Comparison of ENCODE assay signal across 8 cellular contexts in the genomic region with DNA sequence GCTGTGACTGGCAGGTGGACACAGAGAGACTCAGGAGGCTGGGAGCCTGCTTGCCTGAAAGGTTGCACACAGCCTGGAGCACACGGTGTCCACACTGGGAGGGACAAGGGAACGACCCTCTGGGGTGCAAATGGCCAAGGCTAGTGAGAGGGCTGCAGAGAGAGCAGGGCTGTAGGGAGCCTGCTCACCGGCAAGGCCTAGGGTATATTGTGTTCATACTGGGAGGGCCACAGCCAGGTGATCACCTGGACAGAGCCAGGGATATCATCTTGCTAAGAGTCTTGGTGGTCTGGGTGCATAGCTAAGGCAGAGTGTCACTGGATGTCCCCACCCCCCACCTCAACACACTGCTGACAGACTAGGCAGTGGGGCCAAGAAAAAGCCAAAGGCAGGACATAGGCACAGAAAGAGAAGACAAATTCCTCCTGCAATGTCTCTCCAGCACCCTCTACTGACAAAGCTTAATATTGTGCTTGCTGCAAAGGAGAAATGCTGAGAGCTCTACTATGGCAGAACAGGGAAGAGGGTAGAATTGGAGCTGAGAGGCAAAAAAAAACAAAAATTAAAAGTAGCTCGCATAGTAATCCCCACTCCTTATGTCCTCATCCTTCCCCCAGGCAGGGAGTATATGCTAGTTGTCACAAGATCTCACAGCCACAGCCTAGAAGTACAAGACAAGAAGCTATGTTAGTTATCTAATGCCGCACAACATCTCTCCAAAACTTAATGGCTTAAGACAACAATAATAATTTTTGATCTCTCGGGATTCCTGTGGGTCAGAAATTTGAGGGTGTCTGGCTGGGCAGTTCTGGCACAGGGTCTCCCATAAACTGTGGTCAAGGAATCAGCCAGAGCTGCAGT. TPM values are rescaled to one million over a fixed set of nuclear protein-coding genes. Genes with fewer than 3 reads are reported as not detected.
DNase-seq lines count a peak whose midpoint lies in the region; ATAC-seq, FAIRE-seq and TF ChIP-seq lines count a peak whose summit lies in the region.

No MANE protein-coding gene starts in this region.

- H3K36me3 Mint-ChIP-seq in chondrocyte (ENCODE audit: low read depth): no peaks in the 10 kb centered on the region

- no peak for TF ChIP-seq POLR2A in thyroid gland (IDR thresholded peaks at IDR 0.05)

- H3K4me2 ChIP-seq in PC-3 (ENCODE audit: low read length): no peak overlapping the region

- intact Hi-C loops in PC-3 (cut with micrococcal nuclease): loop anchor here (1.0 kb wide), 4 partner anchors 150 to 239 kb away; no protein-coding TSS in a partner anchor
- intact Hi-C loops in thyroid gland (cut with DNase I): loop anchor here (5.0 to 10.0 kb wide), 3 partner anchors 149 to 298 kb away; partner anchors contain the start of gene TRIL

- TF ChIP-seq CTCF in BJ (IDR thresholded peaks at IDR 0.05; ENCODE audit: insufficient read depth, low read depth, low read length): peak; percentile 85
- TF ChIP-seq CTCF in PC-3 (conservative IDR thresholded peaks at IDR 0.05; ENCODE audit: low read depth, low read length): peak; percentile 82
- TF ChIP-seq CTCF in chondrocyte (IDR thresholded peaks at IDR 0.05): peak; percentile 89
- peak; percentile 78 to 96 (median 91) for TF ChIP-seq CTCF in thyroid gland (IDR thresholded peaks at IDR 0.05)

- H3K4me3 Mint-ChIP-seq in chondrocyte (ENCODE audit: unreplicated experiment): no peak overlapping the region

- H3K27ac Mint-ChIP-seq in chondrocyte (ENCODE audit: unreplicated experiment): no peak overlapping the region

- BruUV-seq in PC-3 (replicated peaks; lab: Mats Ljungman, UMichigan): no TSS peak

- POLR2A ChIA-PET in BJ (lab: Charles Lee) (interaction anchor here (0.6 kb wide), 1 partner anchor 185 kb away, joined by 3 read pairs; no protein-coding TSS in a partner anchor), PC-3 (lab: Charles Lee; ENCODE audit: unreplicated experiment) (interaction anchor here (0.6 to 1.0 kb wide), 4 partner anchors 84 to 237 kb away, joined by 3 to 5 read pairs (median 4); no protein-coding TSS in a partner anchor)

- H2AFZ ChIP-seq in PC-3 (ENCODE audit: low read length): no peak overlapping the region

- no peaks in the 10 kb centered on the region for H3K79me2 ChIP-seq in PC-3 (ENCODE audit: low read length)

- H3K27me3 ChIP-seq in BJ (ENCODE audit: control insufficient read depth, insufficient read depth, low read length) (peaks cover 2% of the 10 kb centered on the region), PC-3 (ENCODE audit: low read length) (no peaks in the 10 kb centered on the region), thyroid gland (no peaks in the 10 kb centered on the region)

- peak; percentile 75 for FAIRE-seq in GM18507 (lab: Jason Lieb, UNC)

- DNase-seq in BJ (ENCODE audit: low read depth) (no peak), GM18507 (ENCODE audit: extremely low spot score, insufficient read length, low read depth) (no peak), PC-3 (peak; percentile 77), chondrocyte (ENCODE audit: low spot score) (no peak), left lobe of liver (ENCODE audit: low spot score) (no peak), thyroid gland (peak; percentile 52 to 58)

- no peaks in the 10 kb centered on the region for H4K20me1 ChIP-seq in PC-3 (ENCODE audit: low read length)

- H3K36me3 ChIP-seq in BJ (ENCODE audit: control insufficient read depth, insufficient read depth, low read length) (no peaks in the 10 kb centered on the region), KOPT-K1 (ENCODE audit: insufficient read depth, low read length) (peaks cover 39% of the 10 kb centered on the region), PC-3 (ENCODE audit: low read depth, low read length) (no peaks in the 10 kb centered on the region), thyroid gland (no peaks in the 10 kb centered on the region)

- H3K9me3 Mint-ChIP-seq in chondrocyte (ENCODE audit: low read depth): peaks cover 5% of the 10 kb centered on the region

- peaks cover 5% of the 10 kb centered on the region for H3K4me1 Mint-ChIP-seq in chondrocyte (ENCODE audit: low read depth)

- H3K9me3 ChIP-seq in KOPT-K1 (ENCODE audit: insufficient read depth, low read length, poor library complexity, severe bottlenecking) (no peaks in the 10 kb centered on the region), PC-3 (ENCODE audit: low read length) (no peaks in the 10 kb centered on the region), thyroid gland (no peaks in the 10 kb centered on the region)

- ATAC-seq in PC-3: peak; percentile 83
- peak; percentile 93 for ATAC-seq in left lobe of liver
- no peak for ATAC-seq in GM19455 (IDR thresholded peaks at IDR 0.05; ENCODE audit: unreplicated experiment)

- WGBS in thyroid gland, 2 donors: 50 to 52% methylated on average over 5 to 6 of the region's 6 CpGs

- H3K4me1 ChIP-seq in PC-3 (ENCODE audit: insufficient read depth, low read length) (peaks cover 12% of the 10 kb centered on the region), thyroid gland (peaks cover 25 to 44% of the 10 kb centered on the region in 2 donors)

- H3K9me2 ChIP-seq in PC-3 (replicated peaks; ENCODE audit: low read length): no peaks in the 10 kb centered on the region

- H3K27ac ChIP-seq in KOPT-K1 (ENCODE audit: low read depth, low read length, poor library complexity, severe bottlenecking): peak overlapping the region; percentile 3
- no peak overlapping the region for H3K27ac ChIP-seq in PC-3 (ENCODE audit: low read length)
- H3K27ac ChIP-seq in thyroid gland: peak overlapping the region in 2 of 3 donors; percentile 55 to 58

- no peak overlapping the region for H3K4me3 ChIP-seq in BJ (ENCODE audit: low read depth, low read length)
- H3K4me3 ChIP-seq in PC-3 (ENCODE audit: low read length): no peak overlapping the region
- H3K4me3 ChIP-seq in thyroid gland (replicated peaks in 1 of 3): no peak overlapping the region

- no peak overlapping the region for H3K9ac ChIP-seq in PC-3 (ENCODE audit: low read length)

- H3F3A ChIP-seq in PC-3 (ENCODE audit: low read length, unreplicated experiment): no peaks in the 10 kb centered on the region

- CTCF ChIA-PET in BJ (lab: Yijun Ruan, JAX) (interaction anchor here (0.6 to 19.2 kb wide), 26 partner anchors 8 to 738 kb away, joined by 3 to 555 read pairs (median 3); partner anchors contain the start of gene TRIL), PC-3 (lab: Charles Lee) (interaction anchor here (0.6 to 1.8 kb wide), 17 partner anchors 17 to 539 kb away, joined by 3 to 48 read pairs (median 6); no protein-coding TSS in a partner anchor)

- no peaks in the 10 kb centered on the region for H3K27me3 Mint-ChIP-seq in chondrocyte (ENCODE audit: low read depth)

RNA-seq across cellular contexts. Expression of gene CPVL, which starts 40.0 kb away (rescaled TPM):
- polyA plus RNA-seq in BJ (2011; rRNA removed): not detected in 2 replicates
- not detected in 2 replicates for polyA minus RNA-seq in BJ (2011; rRNA and poly(A)+ RNA removed)
- total RNA-seq in PC-3 (2014; rRNA removed) (14.7 and 15.3 TPM in 2 replicates), chondrocyte (4.9 to 5.9 TPM (median 5.0 TPM) in 3 replicates), left lobe of liver (5.0 TPM), thyroid gland (100 to 1,000 TPM in 2 of 4 donors, 10 to 100 TPM in 2; 79.8 to 182 (median 111) TPM)

Comparison
In these comparisons a context has a peak if more than half of its experiments do, and no peak if none do; other contexts are left out.
1. DNase-seq: peak in PC-3 (single experiment) and thyroid gland (2 of 2); none in BJ (single experiment), GM18507 (single experiment), chondrocyte (single experiment) and left lobe of liver (single experiment).
2. Peak in every context shown above with its lines, with median percentiles within 50 percentile points of each other: CTCF ChIP-seq.